Comparison of ENCODE assay signal across 8 cellular contexts in genomic region chr10:2978111-2978510, GRCh38.
A peak's percentile ranks its signal among the peaks of the same experiment; 100 is the strongest.
DNase-seq lines count a peak whose midpoint lies in the region; ATAC-seq and TF ChIP-seq lines count a peak whose summit lies in the region.

No MANE protein-coding gene starts in this region.

- peak in 4 of 6 experiments; percentile 35 to 61 (median 53) for TF ChIP-seq CTCF in Peyer's patch (IDR thresholded peaks at IDR 0.05)

- no peak for TF ChIP-seq POLR2A in Peyer's patch (IDR thresholded peaks at IDR 0.05)

- peaks cover 10 to 32% of the 10 kb centered on the region in 2 donors for H3K27me3 Mint-ChIP-seq in effector memory CD8-positive, alpha-beta T cell

- H3K4me3 ChIP-seq in Peyer's patch = no peak overlapping the region

- ATAC-seq in GM18517 (IDR thresholded peaks at IDR 0.05; ENCODE audit: unreplicated experiment) = peak; percentile 52
- no peak for ATAC-seq in effector memory CD8-positive, alpha-beta T cell (replicated peaks)

- H3K9me3 ChIP-seq in Peyer's patch = no peaks in the 10 kb centered on the region

- H3K4me1 ChIP-seq in Peyer's patch = no peaks in the 10 kb centered on the region

- no peak overlapping the region for H3K27ac ChIP-seq in Peyer's patch

- DNase-seq in AG08396 (ENCODE audit: low spot score) (peak; percentile 43), HuH-7.5 (ENCODE audit: low spot score) (peak; percentile 24), Peyer's patch (no peak), fibroblast of peridontal ligament (ENCODE audit: extremely low read depth) (peak; percentile 76), retina (peak; percentile 57), NCI-H1048 (lab: John Stamatoyannopoulos, UW) (no peak)
- DNase-seq in effector memory CD8-positive, alpha-beta T cell = no peak

- H3K36me3 Mint-ChIP-seq in effector memory CD8-positive, alpha-beta T cell (ENCODE audit: insufficient read depth) = no peaks in the 10 kb centered on the region

- no peak overlapping the region for H3K4me3 Mint-ChIP-seq in effector memory CD8-positive, alpha-beta T cell

- H3K9me3 Mint-ChIP-seq in effector memory CD8-positive, alpha-beta T cell = no peaks in the 10 kb centered on the region

- no peak overlapping the region for H3K27ac Mint-ChIP-seq in effector memory CD8-positive, alpha-beta T cell

- H3K27me3 ChIP-seq in Peyer's patch = no peaks in the 10 kb centered on the region

- no peaks in the 10 kb centered on the region for H3K4me1 Mint-ChIP-seq in effector memory CD8-positive, alpha-beta T cell (ENCODE audit: low read depth in 2 of 2)

- H3K36me3 ChIP-seq in Peyer's patch = no peaks in the 10 kb centered on the region

Comparison
In these comparisons a context has a peak if more than half of its experiments do, and no peak if none do; other contexts are left out.
1. DNase-seq: peak in AG08396 (single experiment), HuH-7.5 (single experiment), fibroblast of peridontal ligament (single experiment) and retina (single experiment); none in Peyer's patch (0 of 3), effector memory CD8-positive, alpha-beta T cell (0 of 3) and NCI-H1048 (single experiment).